In genomic region chr2:66242888-66243287, GRCh38 we compare ENCODE assay signal across 8 cellular contexts.
DNase-seq lines count a peak whose midpoint lies in the region; ATAC-seq, FAIRE-seq and TF ChIP-seq lines count a peak whose summit lies in the region.
"Not testable (repeated sequence)": the region's sequence is repeated elsewhere in the genome, so short reads cannot be mapped to it uniquely, and the experiment has no call there.

No MANE protein-coding gene starts in this region.

- H3K9me1 ChIP-seq in K562 (ENCODE audit: control insufficient read depth, insufficient read depth, low read length) = not testable (repeated sequence)

- DNase-seq in A549 (ENCODE audit: low read depth in 1 of 2, low spot score in 1 of 2); K562 (ENCODE audit: extremely low read depth in 1 of 4, low spot score in 3 of 4); omental fat pad (ENCODE audit: low spot score): not testable (repeated sequence)
- DNase-seq in RKO (ENCODE audit: low spot score) = peak; percentile 5
- peak; percentile 64 for DNase-seq in bronchial epithelial cell (ENCODE audit: low read depth)
- peak; percentile 18 for DNase-seq in epithelial cell of prostate (ENCODE audit: low read depth, low spot score)
- peak; percentile 16 for DNase-seq in fibroblast of mammary gland (ENCODE audit: low read depth)

- H3K4me3 ChIP-seq in A549; K562; bronchial epithelial cell (ENCODE audit: low read depth, low read length); fibroblast of mammary gland (ENCODE audit: control insufficient read depth, low read depth, low read length); gastroesophageal sphincter: not testable (repeated sequence)

- H3K79me2 ChIP-seq in K562 (ENCODE audit: control insufficient read depth, insufficient read depth, low read length) = not testable (repeated sequence)

- intact Hi-C loops in K562 (cut with micrococcal nuclease) = not testable (repeated sequence)

- CTCF ChIA-PET in A549 (lab: Yijun Ruan, JAX); K562 (lab: Yijun Ruan, JAX; ENCODE audit: low intra/inter-chr PET ratio): not testable (repeated sequence)

- in situ Hi-C loops in K562 (cut with MboI) = not testable (repeated sequence)

- FAIRE-seq in A549 (lab: Jason Lieb, UNC) (peak; percentile 39), K562 (lab: Jason Lieb, UNC) (peak; percentile 65)
- not testable (repeated sequence) for FAIRE-seq in bronchial epithelial cell (lab: Jason Lieb, UNC)

- not testable (repeated sequence) for H3K27me3 ChIP-seq in K562 (ENCODE audit: control insufficient read depth in 2 of 2, insufficient read depth in 2 of 2, low read length in 2 of 2); bronchial epithelial cell (ENCODE audit: control insufficient read depth, insufficient read depth, low read length); gastroesophageal sphincter

- H3K4me1 ChIP-seq in A549; K562 (replicated peaks in 1 of 2; ENCODE audit: control insufficient read depth in 2 of 2, insufficient read depth in 2 of 2, low read length in 2 of 2): not testable (repeated sequence)
- H3K4me1 ChIP-seq in gastroesophageal sphincter = peaks cover 3 to 34% (median 3%) of the 10 kb centered on the region in 3 donors

- WGBS in A549 (ENCODE audit: missing lambda C conversion rate) = 4% methylated on average over 1 of the region's 1 CpG
- 0% methylated on average over 1 of the region's 1 CpG for WGBS in K562 (ENCODE audit: insufficient coverage, low coverage, missing lambda C conversion rate)
- WGBS in gastroesophageal sphincter (ENCODE audit: low coverage in 1 of 2), 2 donors = 67 to 83% methylated on average over 1 of the region's 1 CpG

- not testable (repeated sequence) for TF ChIP-seq RAD21 in A549 (conservative IDR thresholded peaks at IDR 0.05 in 1 of 2, IDR thresholded peaks at IDR 0.05 in 1 of 2); K562 (CRISPR knock-in tag; conservative IDR thresholded peaks at IDR 0.05 in 1 of 2, IDR thresholded peaks at IDR 0.05 in 1 of 2)

- TF ChIP-seq EP300 in A549 (IDR thresholded peaks at IDR 0.05); K562 (IDR thresholded peaks at IDR 0.05; ENCODE audit: low read length); gastroesophageal sphincter (IDR thresholded peaks at IDR 0.05): not testable (repeated sequence)

- TF ChIP-seq POLR2A in A549 (IDR thresholded peaks at IDR 0.05; ENCODE audit: low read length); K562 (conservative IDR thresholded peaks at IDR 0.05); gastroesophageal sphincter (IDR thresholded peaks at IDR 0.05): not testable (repeated sequence)

- BruUV-seq in K562 (replicated peaks; lab: Mats Ljungman, UMichigan) = not testable (repeated sequence)

- not testable (repeated sequence) for H3K36me3 ChIP-seq in K562 (ENCODE audit: control insufficient read depth, insufficient read depth, low read length); bronchial epithelial cell (ENCODE audit: control insufficient read depth, insufficient read depth, low read length); gastroesophageal sphincter

- TF ChIP-seq CTCF in A549 (IDR thresholded peaks at IDR 0.05); K562 (IDR thresholded peaks at IDR 0.05 in 2 of 3, conservative IDR thresholded peaks at IDR 0.05 in 1 of 3; ENCODE audit: insufficient read depth in 2 of 3, low read depth in 1 of 3, low read length in 3 of 3); bronchial epithelial cell (IDR thresholded peaks at IDR 0.05; ENCODE audit: insufficient read depth, low read length, severe bottlenecking); fibroblast of mammary gland (conservative IDR thresholded peaks at IDR 0.05; ENCODE audit: control insufficient read depth, insufficient read depth, low read depth, low read length); gastroesophageal sphincter (IDR thresholded peaks at IDR 0.05); omental fat pad (IDR thresholded peaks at IDR 0.05): not testable (repeated sequence)

- H3K27ac ChIP-seq in A549; K562 (ENCODE audit: extremely low read depth, low read depth, low read length); epithelial cell of prostate; gastroesophageal sphincter: not testable (repeated sequence)

- not testable (repeated sequence) for ATAC-seq in A549, K562
- ATAC-seq in gastroesophageal sphincter = peak; percentile 39
- peak; percentile 88 for ATAC-seq in omental fat pad (ENCODE audit: low FRiP score)

- POLR2A ChIA-PET in A549 (lab: Yijun Ruan, JAX); K562 (lab: Yijun Ruan, JAX): not testable (repeated sequence)

- H4K20me1 ChIP-seq in K562 (replicated peaks; ENCODE audit: control insufficient read depth, insufficient read depth, low read length) = not testable (repeated sequence)

- H3K9ac ChIP-seq in K562 (ENCODE audit: insufficient read depth in 1 of 2, low read depth in 2 of 2, low read length in 2 of 2) = not testable (repeated sequence)

- H3K9me3 ChIP-seq in A549; K562 (replicated peaks; ENCODE audit: control insufficient read depth, insufficient read depth, low read depth, low read length); gastroesophageal sphincter: not testable (repeated sequence)

- not testable (repeated sequence) for H3K4me2 ChIP-seq in A549; K562 (ENCODE audit: insufficient read depth, low read length)

- not testable (repeated sequence) for H2AFZ ChIP-seq in K562 (ENCODE audit: low read depth, low read length)

TF ChIP-seq in A549, 52 proteins besides CTCF, POLR2A, EP300 and RAD21:
- 0 out of 2 replicates have a peak, but pooled peaks have one; percentile 3 for TF ChIP-seq NFE2L2 (conservative IDR thresholded peaks at IDR 0.05; ENCODE audit: low read length)
- TF ChIP-seq MAFK (IDR thresholded peaks at IDR 0.05; ENCODE audit: partially characterized antibody) = peak; percentile 59

TF ChIP-seq in K562, 482 proteins besides CTCF, POLR2A, EP300 and RAD21:
- peak; percentile 45 for TF ChIP-seq ZNF316 (IDR thresholded peaks at IDR 0.05)
- peak; percentile 47; the same call in 1 of the 2 replicates for TF ChIP-seq NFE2L1 (tag; IDR thresholded peaks at IDR 0.05; ENCODE audit: borderline replicate concordance, low read depth)
- peak; percentile 25; the same call in 1 of the 2 replicates for TF ChIP-seq C11orf30 (IDR thresholded peaks at IDR 0.05; ENCODE audit: low read depth)
- TF ChIP-seq MAFG (tag; conservative IDR thresholded peaks at IDR 0.05) = peak; percentile 65
